In the genomic region with DNA sequence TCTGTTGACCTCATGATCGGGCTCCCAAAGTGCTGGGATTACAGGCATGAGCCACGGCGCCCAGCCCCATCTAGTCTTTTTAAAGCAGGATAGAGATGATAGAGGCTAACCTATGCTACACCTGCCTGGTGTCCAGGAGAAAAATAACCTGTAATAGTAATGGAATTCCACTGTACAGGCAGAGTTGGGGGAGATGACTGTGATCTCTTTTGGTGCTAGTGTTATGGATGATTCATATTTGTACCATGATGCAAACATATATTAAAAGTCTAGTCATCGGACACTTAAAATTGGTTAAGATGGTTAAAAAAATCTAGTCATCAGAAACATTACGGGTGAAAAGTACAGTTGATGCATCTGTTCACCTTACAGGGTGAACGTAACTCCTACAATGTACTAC, we compare ENCODE assay signal across 16 cellular contexts.
DNase-seq lines count a peak whose midpoint lies in the region; ATAC-seq lines count a peak whose summit lies in the region.
"Had no signal": no experiment of that assay in that cellular context is flagged by ENCODE, and none has a peak within 500 bp of the region (broad histone marks: within the 10 kb centered on the region; RNA-seq: fewer than 3 reads in every experiment).

No MANE protein-coding gene starts in this region.

- DNase-seq in ELR (ENCODE audit: low read depth) (peak; percentile 54), NCI-H226 (peak; percentile 18), amniotic epithelial cell (ENCODE audit: low read depth) (peak; percentile 12), head of caudate nucleus (no peak), globus pallidus (ENCODE audit: low spot score) (no peak), RKO (ENCODE audit: low spot score) (no peak)
- no peak for DNase-seq in stimulated activated effector memory CD8-positive, alpha-beta T cell treated with anti-CD3 and anti-CD28 coated beads, Interleukin-12 subunit alpha, Interleukin-12 subunit beta, amount 100 ng/mL, for 72 hours (ENCODE audit: low spot score in 2 of 2)
- DNase-seq: CD4-positive, CD25-positive, alpha-beta regulatory T cell; DMS153; DND-41; KBM-7; MM.1S; NCI-H1694; NCI-H2029 treated with DMSO at 0.1 percent for 48 hours; NCI-H526 treated with DMSO at 0.1 percent for 48 hours had no signal

- peak; percentile 37 for ATAC-seq in stimulated activated effector memory CD8-positive, alpha-beta T cell treated with anti-CD3 and anti-CD28 coated beads, Interleukin-12 subunit alpha, Interleukin-12 subunit beta, amount 100 ng/mL, for 72 hours
- ATAC-seq: Panc1 had no signal

- H3K27ac Mint-ChIP-seq in stimulated activated effector memory CD8-positive, alpha-beta T cell treated with anti-CD3 and anti-CD28 coated beads, Interleukin-12 subunit alpha, Interleukin-12 subunit beta, amount 100 ng/mL, for 72 hours = no peak overlapping the region
- H3K27ac Mint-ChIP-seq: CD4-positive, CD25-positive, alpha-beta regulatory T cell had no signal

- no peaks in the 10 kb centered on the region for H3K9me3 Mint-ChIP-seq in stimulated activated effector memory CD8-positive, alpha-beta T cell treated with anti-CD3 and anti-CD28 coated beads, Interleukin-12 subunit alpha, Interleukin-12 subunit beta, amount 100 ng/mL, for 72 hours

- no peaks in the 10 kb centered on the region for H3K36me3 Mint-ChIP-seq in stimulated activated effector memory CD8-positive, alpha-beta T cell treated with anti-CD3 and anti-CD28 coated beads, Interleukin-12 subunit alpha, Interleukin-12 subunit beta, amount 100 ng/mL, for 72 hours
- H3K36me3 Mint-ChIP-seq: CD4-positive, CD25-positive, alpha-beta regulatory T cell had no signal

- intact Hi-C loops in head of caudate nucleus (cut with DNase I) = no loop called here

- no peak overlapping the region for H3K4me3 Mint-ChIP-seq in stimulated activated effector memory CD8-positive, alpha-beta T cell treated with anti-CD3 and anti-CD28 coated beads, Interleukin-12 subunit alpha, Interleukin-12 subunit beta, amount 100 ng/mL, for 72 hours
- H3K4me3 Mint-ChIP-seq: CD4-positive, CD25-positive, alpha-beta regulatory T cell had no signal

- peaks cover 14% of the 10 kb centered on the region for H3K4me1 Mint-ChIP-seq in stimulated activated effector memory CD8-positive, alpha-beta T cell treated with anti-CD3 and anti-CD28 coated beads, Interleukin-12 subunit alpha, Interleukin-12 subunit beta, amount 100 ng/mL, for 72 hours

Comparison
In these comparisons a context has a peak if more than half of its experiments do, and no peak if none do; other contexts are left out.
1. DNase-seq: peak in ELR (single experiment), NCI-H226 (single experiment) and amniotic epithelial cell (single experiment); none in stimulated activated effector memory CD8-positive, alpha-beta T cell treated with anti-CD3 and anti-CD28 coated beads, Interleukin-12 subunit alpha, Interleukin-12 subunit beta, amount 100 ng/mL, for 72 hours (0 of 2), head of caudate nucleus (0 of 42), globus pallidus (single experiment) and RKO (single experiment).